ENCODE assay signal across 8 cellular contexts in genomic region chr7:107167483-107168232, GRCh38. TPM values are rescaled to one million over a fixed set of nuclear protein-coding genes. Genes with fewer than 3 reads are reported as not detected.
DNase-seq lines count a peak whose midpoint lies in the region; ATAC-seq and TF ChIP-seq lines count a peak whose summit lies in the region.

No MANE protein-coding gene starts in this region.

- H3K27me3 ChIP-seq in psoas muscle (ENCODE audit: insufficient read depth in 3 of 3, low read length in 2 of 3), result no peaks in the 10 kb centered on the region

- H3K9me3 ChIP-seq in psoas muscle, result no peaks in the 10 kb centered on the region

- peak overlapping the region; percentile 99 for H3K27ac ChIP-seq in psoas muscle

- DNase-seq in DMS79 (lab: John Stamatoyannopoulos, UW) (peak; percentile 64), KG1 (lab: John Stamatoyannopoulos, UW) (peak; percentile 21), RPMI8226 (peak; percentile 81), amniotic epithelial cell (ENCODE audit: low read depth) (peak; percentile 90), left cardiac atrium (peak; percentile 67), psoas muscle (peak in 1 of 2 donors; percentile 59), retina (no peak)

- 0% methylated on average over 15 of the region's 15 CpGs for WGBS in psoas muscle, 3 donors

- H3K4me1 ChIP-seq in psoas muscle, result peaks cover 24% of the 10 kb centered on the region

- peak overlapping the region; percentile 82 for H3K4me3 ChIP-seq in psoas muscle

- peak; percentile 59 for TF ChIP-seq CTCF in psoas muscle (IDR thresholded peaks at IDR 0.05)

- ATAC-seq in left cardiac atrium (peak; percentile 0 to 22), psoas muscle (peak; percentile 5 to 59 (median 32)), GM21526 (IDR thresholded peaks at IDR 0.05; ENCODE audit: low FRiP score, unreplicated experiment) (no peak)

- intact Hi-C loops in left cardiac atrium (cut with DNase I) (no loop called here), psoas muscle (cut with DNase I) (loop anchor here in 1 of 2 donors (10.0 kb wide), 1 partner anchor 883 kb away; the partner anchor contains the start of gene NAMPT)

- no peaks in the 10 kb centered on the region for H3K36me3 ChIP-seq in psoas muscle (ENCODE audit: insufficient read depth in 1 of 2, low read depth in 1 of 2)

RNA-seq across cellular contexts. Expression of gene HBP1, which starts 1.1 kb away (rescaled TPM):
- total RNA-seq in left cardiac atrium, result 10 to 100 TPM; 31.7 to 58.8 TPM
- total RNA-seq in psoas muscle, result 10 to 100 TPM; 65.3 to 74.9 (median 70.7) TPM
- polyA plus RNA-seq in psoas muscle, result 10 to 100 TPM; 14.6 to 76.7 (median 69.5) TPM
